In genomic region chr11:117199061-117199915, GRCh38 we compare ENCODE assay signal across 8 cellular contexts. TPM values are rescaled to one million over a fixed set of nuclear protein-coding genes. Genes with fewer than 3 reads are reported as not detected.
DNase-seq lines count a peak whose midpoint lies in the region; ATAC-seq and TF ChIP-seq lines count a peak whose summit lies in the region.

Gene TAGLN, plus strand, starts transcription at chr11:117199370. Its CDS starts 3,644 bp downstream, at chr11:117203014.

- peak within 1 kb of the TSS; percentile 67 for H3K27ac Mint-ChIP-seq in central memory CD8-positive, alpha-beta T cell (ENCODE audit: low read depth)
- peak within 1 kb of the TSS; percentile 28 for H3K27ac Mint-ChIP-seq in stimulated activated memory B cell treated with anti-CD40 and anti-IgM and Interleukin-4, amounts not matched to agents 10 μg/mL and 1 μg/mL and 100 μg/mL, for 72 hours

- no peaks in the 10 kb centered on the region for H3K9me3 ChIP-seq in HCT116 (ENCODE audit: control insufficient read depth in 1 of 2, insufficient read depth in 1 of 2, low read depth in 1 of 2, low read length in 2 of 2)

- H3K4me1 ChIP-seq in HCT116 (ENCODE audit: control insufficient read depth in 1 of 2, insufficient read depth in 2 of 2, low read length in 2 of 2): peaks cover 13 to 26% of the 10 kb centered on the region in 2 experiments

- H3K27ac ChIP-seq in HCT116 (ENCODE audit: low read depth, low read length): peak within 1 kb of the TSS; percentile 34; the same call in 1 of the 2 replicates

- no peak for DNase-seq in HCT116 (ENCODE audit: low read depth, low spot score)
- DNase-seq in central memory CD8-positive, alpha-beta T cell (ENCODE audit: low spot score in 2 of 2): no peak
- peak; percentile 82 for DNase-seq in kidney glomerular epithelial cell (lab: John Stamatoyannopoulos, UW)
- DNase-seq in midbrain (lab: John Stamatoyannopoulos, UW): no peak

- H3K27me3 Mint-ChIP-seq in central memory CD8-positive, alpha-beta T cell: no peaks in the 10 kb centered on the region
- no peaks in the 10 kb centered on the region for H3K27me3 Mint-ChIP-seq in stimulated activated memory B cell treated with anti-CD40 and anti-IgM and Interleukin-4, amounts not matched to agents 10 μg/mL and 1 μg/mL and 100 μg/mL, for 72 hours

- CTCF ChIA-PET in HCT116 (lab: Charles Lee): interaction anchor here (1.4 kb wide), 1 partner anchor 23 kb away, joined by 4 read pairs; no protein-coding TSS in a partner anchor

- ATAC-seq in HCT116 (peak; percentile 76), GM21786 (IDR thresholded peaks at IDR 0.05; ENCODE audit: unreplicated experiment) (no peak), HG03135 (IDR thresholded peaks at IDR 0.05; ENCODE audit: unreplicated experiment) (no peak), GM21515 (IDR thresholded peaks at IDR 0.05; ENCODE audit: unreplicated experiment) (no peak)
- no peak for ATAC-seq in central memory CD8-positive, alpha-beta T cell (replicated peaks; ENCODE audit: extremely low read depth, poor library complexity, severe bottlenecking)
- no peak for ATAC-seq in stimulated activated memory B cell treated with anti-CD40 and anti-IgM and Interleukin-4, amounts not matched to agents 10 μg/mL and 1 μg/mL and 100 μg/mL, for 72 hours

- peak within 1 kb of the TSS in 1 of 2 experiments; percentile 28; a peak in 1 of 4 replicates for H3K4me3 ChIP-seq in HCT116 (replicated peaks in 1 of 2; ENCODE audit: low read depth in 1 of 2, low read length in 2 of 2)

- RAD21 ChIA-PET in HCT116 (lab: Charles Lee; ENCODE audit: low non-redundant PET in 1 of 2, low total read pairs in 2 of 2, uncharacterized antibody in 2 of 2, unreplicated experiment in 2 of 2): no interaction called here

- BruUV-seq in HCT116 (replicated peaks; lab: Mats Ljungman, UMichigan): no TSS peak

- H3K9me2 ChIP-seq in HCT116 (ENCODE audit: insufficient read depth): no peaks in the 10 kb centered on the region

- H3K9me3 Mint-ChIP-seq in central memory CD8-positive, alpha-beta T cell: no peaks in the 10 kb centered on the region
- H3K9me3 Mint-ChIP-seq in stimulated activated memory B cell treated with anti-CD40 and anti-IgM and Interleukin-4, amounts not matched to agents 10 μg/mL and 1 μg/mL and 100 μg/mL, for 72 hours: no peaks in the 10 kb centered on the region

- H4K20me1 ChIP-seq in HCT116 (ENCODE audit: insufficient read depth): no peaks in the 10 kb centered on the region

- H3K36me3 ChIP-seq in HCT116 (ENCODE audit: control insufficient read depth in 1 of 2, insufficient read depth in 2 of 2, low read length in 2 of 2): no peaks in the 10 kb centered on the region

- no peak within 1 kb of the TSS for H3K4me3 Mint-ChIP-seq in central memory CD8-positive, alpha-beta T cell
- H3K4me3 Mint-ChIP-seq in stimulated activated memory B cell treated with anti-CD40 and anti-IgM and Interleukin-4, amounts not matched to agents 10 μg/mL and 1 μg/mL and 100 μg/mL, for 72 hours: no peak within 1 kb of the TSS

- H3K4me2 ChIP-seq in HCT116 (ENCODE audit: low read length): peak within 1 kb of the TSS; percentile 58

- H2AFZ ChIP-seq in HCT116 (ENCODE audit: low read depth, low read length, poor library complexity, severe bottlenecking): no peak within 1 kb of the TSS

- intact Hi-C loops in HCT116 (cut with micrococcal nuclease): no loop called here

- peaks cover 29% of the 10 kb centered on the region for H3K36me3 Mint-ChIP-seq in central memory CD8-positive, alpha-beta T cell (ENCODE audit: insufficient read depth)
- peaks cover 49% of the 10 kb centered on the region for H3K36me3 Mint-ChIP-seq in stimulated activated memory B cell treated with anti-CD40 and anti-IgM and Interleukin-4, amounts not matched to agents 10 μg/mL and 1 μg/mL and 100 μg/mL, for 72 hours

- POLR2A ChIA-PET in HCT116 (lab: Charles Lee): no interaction called here

- TF ChIP-seq RAD21 in HCT116 (IDR thresholded peaks at IDR 0.05; ENCODE audit: low read depth): no peak

- no peaks in the 10 kb centered on the region for H3K27me3 ChIP-seq in HCT116 (ENCODE audit: insufficient read depth, low read length)

- peak within 1 kb of the TSS; percentile 35 for H3K9ac ChIP-seq in HCT116 (ENCODE audit: low read length)

- no peak for TF ChIP-seq POLR2A in HCT116 (IDR thresholded peaks at IDR 0.05; ENCODE audit: borderline replicate concordance, extremely low read depth, insufficient read depth, insufficient read length)

- peaks cover 24% of the 10 kb centered on the region for H3K4me1 Mint-ChIP-seq in central memory CD8-positive, alpha-beta T cell
- H3K4me1 Mint-ChIP-seq in stimulated activated memory B cell treated with anti-CD40 and anti-IgM and Interleukin-4, amounts not matched to agents 10 μg/mL and 1 μg/mL and 100 μg/mL, for 72 hours: peaks cover 37% of the 10 kb centered on the region

- H3K79me2 ChIP-seq in HCT116 (ENCODE audit: insufficient read depth, low read length): no peaks in the 10 kb centered on the region

- no peak for TF ChIP-seq CTCF in HCT116 (IDR thresholded peaks at IDR 0.05 in 2 of 3, conservative IDR thresholded peaks at IDR 0.05 in 1 of 3; ENCODE audit: borderline replicate concordance in 1 of 3, insufficient read depth in 1 of 3, low read depth in 2 of 3, low read length in 2 of 3)

TF ChIP-seq in HCT116, 20 proteins besides CTCF, POLR2A, EP300 and RAD21:
- TF ChIP-seq FOSL1 (IDR thresholded peaks at IDR 0.05; ENCODE audit: low read depth) (no peak), SRF (IDR thresholded peaks at IDR 0.05; ENCODE audit: low read depth) (peak; percentile 84)

RNA-seq across cellular contexts. Expression of gene TAGLN, which starts in this region (rescaled TPM):
- total RNA-seq in HCT116 (2021; ENCODE audit: unreplicated experiment): 10.0 TPM
- polyA plus RNA-seq in HCT116 (2012): 15.2 and 16.1 TPM in 2 replicates
